1 cellular context compared by ENCODE assay signal in the genomic region with DNA sequence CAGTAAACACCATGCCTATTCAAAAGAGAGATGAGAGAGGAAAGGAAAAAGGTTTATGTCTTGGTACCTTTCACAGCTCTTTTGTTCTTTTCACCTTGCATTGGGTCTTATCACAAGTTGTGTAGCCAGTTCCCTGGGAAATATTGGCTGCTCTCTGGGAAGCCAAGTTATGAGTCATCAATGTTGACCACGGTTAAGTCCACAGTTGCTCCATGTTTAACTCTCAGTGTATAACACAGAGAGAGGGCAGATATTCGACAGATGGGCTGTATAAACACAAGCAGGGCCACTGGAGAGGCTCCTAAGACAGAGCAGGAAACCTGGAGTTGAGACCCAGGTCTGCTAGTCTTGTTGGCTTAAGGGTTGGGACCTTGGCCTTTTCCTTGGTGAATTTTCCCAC.
A peak's percentile ranks its signal among the peaks of the same experiment; 100 is the strongest.
TF ChIP-seq lines count a peak whose summit lies in the region.

No MANE protein-coding gene starts in this region.

TF ChIP-seq in A549, 52 proteins besides CTCF, POLR2A, EP300 and RAD21:
- no peak for TF ChIP-seq EHF (CRISPR knock-in tag; IDR thresholded peaks at IDR 0.05)
- no peak for TF ChIP-seq FOSL2 (IDR thresholded peaks at IDR 0.05)
- peak; percentile 15; the same call in 1 of the 2 replicates for TF ChIP-seq FOSL2 (CRISPR knock-in tag; IDR thresholded peaks at IDR 0.05)
